8 cellular contexts compared by ENCODE assay signal in the genomic region with DNA sequence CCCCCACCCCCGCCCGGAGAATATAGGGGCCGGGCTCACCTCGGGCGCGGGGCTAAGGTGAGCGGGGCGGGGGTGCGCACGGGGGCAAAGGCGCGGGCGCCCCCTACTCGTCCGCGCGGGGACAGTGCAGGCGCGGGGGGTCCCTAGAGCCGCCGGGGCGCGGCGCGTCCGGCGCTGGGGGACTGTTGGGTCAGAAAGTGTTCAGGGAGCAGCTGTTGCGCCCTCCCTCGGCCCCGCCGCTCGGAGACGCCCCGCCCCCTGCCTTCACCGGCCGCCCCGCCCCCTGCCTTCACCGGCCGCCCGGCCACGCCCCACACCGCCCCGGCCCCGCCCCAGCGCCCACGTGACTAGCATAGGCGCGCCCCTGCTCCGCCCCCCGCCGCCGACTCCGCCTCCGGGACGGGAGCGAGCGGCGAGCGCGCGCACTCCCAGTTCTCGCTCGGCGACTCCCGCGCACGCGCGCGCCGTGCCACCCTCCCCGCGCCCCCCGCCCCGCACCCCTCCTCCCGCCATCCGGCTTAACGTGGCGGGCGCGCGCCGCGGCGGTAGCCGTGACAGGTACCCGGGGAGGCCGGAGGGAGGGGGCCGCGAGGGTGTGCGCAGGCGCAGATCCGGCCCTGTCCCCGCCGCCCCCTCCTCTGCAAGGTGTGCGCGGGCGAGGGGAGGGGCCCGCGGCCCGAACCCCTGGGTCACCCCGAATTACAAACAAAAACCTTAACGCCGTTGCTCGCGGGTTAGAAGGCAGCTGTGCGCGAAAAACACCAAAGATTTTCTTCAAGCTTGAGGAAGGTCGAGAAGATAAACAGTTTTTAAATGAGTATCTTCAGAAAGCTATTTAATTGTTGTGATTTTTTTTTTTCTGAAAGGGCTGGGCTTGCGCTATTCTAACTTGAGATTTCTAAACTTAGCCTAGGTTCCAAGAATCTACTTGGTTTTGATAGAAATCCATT.
DNase-seq lines count a peak whose midpoint lies in the region; ATAC-seq lines count a peak whose summit lies in the region.

No MANE protein-coding gene starts in this region.

- peak; percentile 89 for DNase-seq in AG08395 (ENCODE audit: low spot score)
- peak; percentile 83 for DNase-seq in NCI-H226
- DNase-seq in cerebellar cortex (ENCODE audit: low spot score) = peak; percentile 85
- DNase-seq in stimulated activated CD4-positive, alpha-beta T cell treated with anti-CD3 and anti-CD28 coated beads, Interleukin-1b, Interleukin-23, amount 100 ng/mL, for 24 hours (ENCODE audit: low read depth in 4 of 4, low spot score in 1 of 4) = peak; percentile 95 to 100 (median 96)

- no peaks in the 10 kb centered on the region for H3K27me3 ChIP-seq in layer of hippocampus (ENCODE audit: control insufficient read depth, insufficient read depth, low read length)

- ATAC-seq in GM18909 (IDR thresholded peaks at IDR 0.05; ENCODE audit: poor library complexity, unreplicated experiment) (peak; percentile 72), HG03175 (IDR thresholded peaks at IDR 0.05; ENCODE audit: unreplicated experiment) (peak; percentile 73)
- ATAC-seq in activated CD4-positive, CD25-positive, alpha-beta regulatory T cell treated with anti-CD3 and anti-CD28 coated beads, Interleukin-2, amount 50 U/mL, for 24 hours = peak; percentile 64 to 68

- H3K27ac ChIP-seq in layer of hippocampus (ENCODE audit: low read depth, low read length) = peak overlapping the region; percentile 88

Comparison
In these comparisons a context has a peak if more than half of its experiments do, and no peak if none do; other contexts are left out.
1. Peak in every context shown above with its lines: DNase-seq, ATAC-seq and H3K27ac ChIP-seq.